In genomic region chr22:20125201-20126174, GRCh38 we compare ENCODE assay signal across 27 cellular contexts. TPM values are rescaled to one million over a fixed set of nuclear protein-coding genes. Genes with fewer than 3 reads are reported as not detected.
DNase-seq lines count a peak whose midpoint lies in the region; ATAC-seq and TF ChIP-seq lines count a peak whose summit lies in the region.
"Had no signal": no experiment of that assay in that cellular context is flagged by ENCODE, and none has a peak within 500 bp of the region (broad histone marks: within the 10 kb centered on the region; RNA-seq: fewer than 3 reads in every experiment).

No MANE protein-coding gene starts in this region.

- H3K4me3 ChIP-seq in HEK293 (ENCODE audit: low read depth, low read length), result no peak overlapping the region
- H3K4me3 ChIP-seq in liver (ENCODE audit: low read depth in 1 of 3, low read length in 3 of 3), result peak overlapping the region in 1 of 3 donors; percentile 10
- no peak overlapping the region for H3K4me3 ChIP-seq in brain microvascular endothelial cell (ENCODE audit: low read depth, low read length)
- H3K4me3 ChIP-seq in Karpas-422 (ENCODE audit: low read length), result no peak overlapping the region
- H3K4me3 ChIP-seq: heart left ventricle, thyroid gland had no signal

- WGBS in liver, result 70% methylated on average over 32 of the region's 32 CpGs

- TF ChIP-seq CTCF in HEK293 (tag by site-specific recombination; IDR thresholded peaks at IDR 0.05) (no peak), WTC11 (IDR thresholded peaks at IDR 0.05) (no peak), liver (IDR thresholded peaks at IDR 0.05; ENCODE audit: low read depth, low read length, missing input control) (peak; percentile 32), brain microvascular endothelial cell (IDR thresholded peaks at IDR 0.05; ENCODE audit: low read depth, low read length, missing control alignments) (no peak)

- no peak overlapping the region for H3K27ac ChIP-seq in HEK293 (ENCODE audit: extremely low read depth, low read depth, low read length)
- H3K27ac ChIP-seq in liver (ENCODE audit: low read depth in 1 of 2, low read length in 2 of 2), result peak overlapping the region; percentile 5 to 59
- no peak overlapping the region for H3K27ac ChIP-seq in brain microvascular endothelial cell
- H3K27ac ChIP-seq in Karpas-422 (ENCODE audit: low read length), result no peak overlapping the region
- H3K27ac ChIP-seq: heart left ventricle, thyroid gland had no signal

- CTCF ChIA-PET in HEK293 (lab: Yijun Ruan, JAX), result interaction anchor here (1.3 kb wide), 1 partner anchor 8 kb away, joined by 3 read pairs; no protein-coding TSS in a partner anchor
- CTCF ChIA-PET in WTC11 (lab: Charles Lee), result interaction anchor here (0.7 kb wide), 1 partner anchor 32 kb away, joined by 3 read pairs; no protein-coding TSS in a partner anchor

- no peak for ATAC-seq in WTC11
- no peak for ATAC-seq in stimulated activated naive B cell treated with anti-CD40 and anti-IgM and Interleukin-4, amounts not matched to agents 10 μg/mL and 1 μg/mL and 100 μg/mL, for 72 hours (replicated peaks)
- no peak for ATAC-seq in natural killer cell treated with Interleukin-12 subunit alpha and Interleukin-12 subunit beta and Interleukin-15 and Interleukin-18, amount 100 ng/mL, for 72 hours
- ATAC-seq: activated T-cell treated with anti-CD3 and anti-CD28 coated beads, Interleukin-2, amount 50 U/mL, for 4 hours; esophagus mucosa; heart left ventricle; stimulated activated naive CD8-positive, alpha-beta T cell treated with anti-CD3 and anti-CD28 coated beads, Interleukin-15, Interleukin-2, amounts not matched to agents 100 U/mL and 50 U/mL, for 24 hours had no signal

- no peaks in the 10 kb centered on the region for H3K9me2 ChIP-seq in Karpas-422 (replicated peaks; ENCODE audit: insufficient read depth, low read length)

- H3K27me3 ChIP-seq in liver (ENCODE audit: control insufficient read depth in 4 of 4, insufficient read depth in 4 of 4, low read length in 3 of 4), result no peaks in the 10 kb centered on the region
- H3K27me3 ChIP-seq in brain microvascular endothelial cell (replicated peaks), result no peaks in the 10 kb centered on the region
- H3K27me3 ChIP-seq in Karpas-422 (ENCODE audit: low read length), result no peaks in the 10 kb centered on the region
- H3K27me3 ChIP-seq: heart left ventricle, thyroid gland had no signal

- peaks cover 21% of the 10 kb centered on the region for H3K79me2 ChIP-seq in Karpas-422 (ENCODE audit: low read length)

- peaks cover 54% of the 10 kb centered on the region for H3K36me3 Mint-ChIP-seq in WTC11
- peaks cover 40 to 45% of the 10 kb centered on the region in 2 donors for H3K36me3 Mint-ChIP-seq in stimulated activated naive B cell treated with anti-CD40 and anti-IgM and Interleukin-4, amounts not matched to agents 10 μg/mL and 1 μg/mL and 100 μg/mL, for 72 hours
- no peaks in the 10 kb centered on the region for H3K36me3 Mint-ChIP-seq in natural killer cell treated with Interleukin-12 subunit alpha and Interleukin-12 subunit beta and Interleukin-15 and Interleukin-18, amount 100 ng/mL, for 72 hours

- no peaks in the 10 kb centered on the region for H3K9me3 Mint-ChIP-seq in WTC11
- no peaks in the 10 kb centered on the region for H3K9me3 Mint-ChIP-seq in stimulated activated naive B cell treated with anti-CD40 and anti-IgM and Interleukin-4, amounts not matched to agents 10 μg/mL and 1 μg/mL and 100 μg/mL, for 72 hours
- no peaks in the 10 kb centered on the region for H3K9me3 Mint-ChIP-seq in natural killer cell treated with Interleukin-12 subunit alpha and Interleukin-12 subunit beta and Interleukin-15 and Interleukin-18, amount 100 ng/mL, for 72 hours
- H3K9me3 Mint-ChIP-seq: activated CD4-positive, alpha-beta T cell treated with anti-CD3 and anti-CD28 coated beads, Interleukin-2, amount 10 ng/mL, durations not matched to agents 24 days and 14 days; activated naive CD8-positive, alpha-beta T cell treated with anti-CD3 and anti-CD28 coated beads, Interleukin-2, amount 10 ng/mL, durations not matched to agents 7 days and 5 days; activated T-cell treated with anti-CD3 and anti-CD28 coated beads, Interleukin-2, amount 50 U/mL, for 4 hours; mesothelial cell of epicardium had no signal

- no peaks in the 10 kb centered on the region for H3K4me1 Mint-ChIP-seq in WTC11
- H3K4me1 Mint-ChIP-seq in stimulated activated naive B cell treated with anti-CD40 and anti-IgM and Interleukin-4, amounts not matched to agents 10 μg/mL and 1 μg/mL and 100 μg/mL, for 72 hours, result peaks cover 21 to 33% of the 10 kb centered on the region in 2 donors
- H3K4me1 Mint-ChIP-seq in natural killer cell treated with Interleukin-12 subunit alpha and Interleukin-12 subunit beta and Interleukin-15 and Interleukin-18, amount 100 ng/mL, for 72 hours (ENCODE audit: low read depth in 2 of 2), result peaks cover 17 to 25% of the 10 kb centered on the region in 2 donors
- H3K4me1 Mint-ChIP-seq: mesothelial cell of epicardium had no signal

- in situ Hi-C loops in brain microvascular endothelial cell (cut with HindIII; ENCODE audit: low pct_ligation_motif_present, low sequenced_read_pairs), result no loop called here

- H3K4me2 ChIP-seq in Karpas-422 (ENCODE audit: low read depth, low read length, poor library complexity, severe bottlenecking), result no peak overlapping the region

- H3K9me3 ChIP-seq in HEK293 (ENCODE audit: control insufficient read depth, insufficient read depth, low read depth, low read length) (no peaks in the 10 kb centered on the region), liver (ENCODE audit: control insufficient read depth in 4 of 4, low read length in 3 of 4) (no peaks in the 10 kb centered on the region), Karpas-422 (ENCODE audit: low read length) (no peaks in the 10 kb centered on the region)
- H3K9me3 ChIP-seq: heart left ventricle, thyroid gland had no signal

- H3K9ac ChIP-seq in liver (ENCODE audit: low read depth in 1 of 2, low read length in 2 of 2) (no peak overlapping the region), Karpas-422 (ENCODE audit: low read length) (no peak overlapping the region)

- no peak overlapping the region for H3K4me3 Mint-ChIP-seq in WTC11
- no peak overlapping the region for H3K4me3 Mint-ChIP-seq in stimulated activated naive B cell treated with anti-CD40 and anti-IgM and Interleukin-4, amounts not matched to agents 10 μg/mL and 1 μg/mL and 100 μg/mL, for 72 hours
- no peak overlapping the region for H3K4me3 Mint-ChIP-seq in natural killer cell treated with Interleukin-12 subunit alpha and Interleukin-12 subunit beta and Interleukin-15 and Interleukin-18, amount 100 ng/mL, for 72 hours
- H3K4me3 Mint-ChIP-seq: activated CD4-positive, alpha-beta T cell treated with anti-CD3 and anti-CD28 coated beads, Interleukin-2, amount 10 ng/mL, durations not matched to agents 24 days and 14 days; activated naive CD8-positive, alpha-beta T cell treated with anti-CD3 and anti-CD28 coated beads, Interleukin-2, amount 10 ng/mL, durations not matched to agents 7 days and 5 days; activated T-cell treated with anti-CD3 and anti-CD28 coated beads, Interleukin-2, amount 50 U/mL, for 4 hours; mesothelial cell of epicardium had no signal

- H4K20me1 ChIP-seq in Karpas-422 (ENCODE audit: insufficient read depth, low read depth, low read length), result peaks cover 32% of the 10 kb centered on the region

- POLR2A ChIA-PET in HEK293 (lab: Yijun Ruan, JAX), result interaction anchor here (1.0 to 1.2 kb wide), 2 partner anchors 8 to 9 kb away, joined by 3 read pairs; partner anchors contain the start of gene TRMT2A
- POLR2A ChIA-PET in WTC11 (lab: Charles Lee), result interaction anchor here (1.4 kb wide), 1 partner anchor 9 kb away, joined by 5 read pairs; the partner anchor contains the start of gene TRMT2A

- H3K36me3 ChIP-seq in HEK293 (ENCODE audit: control insufficient read depth in 2 of 2, insufficient read depth in 1 of 2, low read length in 2 of 2), result peaks cover 26 to 78% of the 10 kb centered on the region in 2 experiments; a peak in 2 of 3 replicates
- peaks cover 6 to 31% (median 8%) of the 10 kb centered on the region in 4 donors for H3K36me3 ChIP-seq in liver (ENCODE audit: control insufficient read depth in 4 of 4, insufficient read depth in 3 of 4, low read depth in 1 of 4, low read length in 3 of 4)
- peaks cover 57% of the 10 kb centered on the region for H3K36me3 ChIP-seq in brain microvascular endothelial cell (replicated peaks)
- H3K36me3 ChIP-seq in Karpas-422 (ENCODE audit: insufficient read depth, low read length), result peaks cover 20% of the 10 kb centered on the region

- DNase-seq in WTC11 (ENCODE audit: low spot score), result no peak
- no peak for DNase-seq in stimulated activated naive B cell treated with anti-CD40 and anti-IgM and Interleukin-4, amounts not matched to agents 10 μg/mL and 1 μg/mL and 100 μg/mL, for 72 hours
- no peak for DNase-seq in brain microvascular endothelial cell
- DNase-seq in Karpas-422, result no peak
- no peak for DNase-seq in natural killer cell treated with Interleukin-12 subunit alpha and Interleukin-12 subunit beta and Interleukin-15 and Interleukin-18, amount 100 ng/mL, for 72 hours (ENCODE audit: low spot score)
- DNase-seq: activated CD4-positive, alpha-beta T cell treated with anti-CD3 and anti-CD28 coated beads, Interleukin-2, amount 10 ng/mL, durations not matched to agents 24 days and 14 days; activated gamma-delta T cell; activated naive CD8-positive, alpha-beta T cell treated with anti-CD3 and anti-CD28 coated beads, Interleukin-2, amount 10 ng/mL, durations not matched to agents 7 days and 5 days; activated T-cell treated with anti-CD3 and anti-CD28 coated beads, Interleukin-2, amount 50 U/mL, for 4 hours; C1 segment of cervical spinal cord; cortex of kidney; heart left ventricle; NCI-H1092; NCI-H1694 treated with DMSO at 0.1 percent for 48 hours; NCI-H446 treated with DMSO at 0.1 percent for 48 hours; NCI-H82; occipital lobe; stimulated activated naive CD8-positive, alpha-beta T cell treated with anti-CD3 and anti-CD28 coated beads, Interleukin-15, Interleukin-2, amounts not matched to agents 100 U/mL and 50 U/mL, for 24 hours; SW 1271; T1000; thyroid gland had no signal

- peak; percentile 36 to 55 for TF ChIP-seq RAD21 in liver (IDR thresholded peaks at IDR 0.05)

- no peaks in the 10 kb centered on the region for H3K4me1 ChIP-seq in HEK293 (ENCODE audit: control insufficient read depth, insufficient read depth, low read length)
- H3K4me1 ChIP-seq in liver (ENCODE audit: control insufficient read depth in 4 of 4, insufficient read depth in 4 of 4, low read length in 3 of 4), result peaks cover 5 to 73% (median 60%) of the 10 kb centered on the region in 4 donors
- peaks cover 10% of the 10 kb centered on the region for H3K4me1 ChIP-seq in Karpas-422 (ENCODE audit: low read length)

- no peak overlapping the region for H2AFZ ChIP-seq in Karpas-422 (ENCODE audit: low read length)

- H3K27me3 Mint-ChIP-seq in WTC11 (ENCODE audit: low read depth), result no peaks in the 10 kb centered on the region
- no peaks in the 10 kb centered on the region for H3K27me3 Mint-ChIP-seq in stimulated activated naive B cell treated with anti-CD40 and anti-IgM and Interleukin-4, amounts not matched to agents 10 μg/mL and 1 μg/mL and 100 μg/mL, for 72 hours
- H3K27me3 Mint-ChIP-seq in natural killer cell treated with Interleukin-12 subunit alpha and Interleukin-12 subunit beta and Interleukin-15 and Interleukin-18, amount 100 ng/mL, for 72 hours, result no peaks in the 10 kb centered on the region
- H3K27me3 Mint-ChIP-seq: activated CD4-positive, alpha-beta T cell treated with anti-CD3 and anti-CD28 coated beads, Interleukin-2, amount 10 ng/mL, durations not matched to agents 24 days and 14 days; activated naive CD8-positive, alpha-beta T cell treated with anti-CD3 and anti-CD28 coated beads, Interleukin-2, amount 10 ng/mL, durations not matched to agents 7 days and 5 days had no signal

- peak overlapping the region; percentile 49 for H3K27ac Mint-ChIP-seq in WTC11
- H3K27ac Mint-ChIP-seq in stimulated activated naive B cell treated with anti-CD40 and anti-IgM and Interleukin-4, amounts not matched to agents 10 μg/mL and 1 μg/mL and 100 μg/mL, for 72 hours, result peak overlapping the region; percentile 9
- no peak overlapping the region for H3K27ac Mint-ChIP-seq in natural killer cell treated with Interleukin-12 subunit alpha and Interleukin-12 subunit beta and Interleukin-15 and Interleukin-18, amount 100 ng/mL, for 72 hours
- H3K27ac Mint-ChIP-seq: activated CD4-positive, alpha-beta T cell treated with anti-CD3 and anti-CD28 coated beads, Interleukin-2, amount 10 ng/mL, durations not matched to agents 24 days and 14 days; activated naive CD8-positive, alpha-beta T cell treated with anti-CD3 and anti-CD28 coated beads, Interleukin-2, amount 10 ng/mL, durations not matched to agents 7 days and 5 days; mesothelial cell of epicardium had no signal

RNA-seq across cellular contexts. Expression of gene ZDHHC8, which starts 6.1 kb away (rescaled TPM):
- 72.3 to 79.7 TPM (median 77.6 TPM) in 3 replicates for total RNA-seq in WTC11 (2021)
- total RNA-seq in liver, result 1 to 10 TPM; 2.9 to 7.7 TPM
- polyA plus RNA-seq in liver, result 10 to 100 TPM in 1 of 2 donors, 1 to 10 TPM in 1; 5.8 to 11.8 TPM
- 8.9 and 11.5 TPM in 2 replicates for total RNA-seq in Karpas-422 (2014; rRNA removed; shearing (Covaris generic); ENCODE audit: low replicate concordance)
- 100 to 1,000 TPM in 1 of 2 donors, 10 to 100 TPM in 1; 53.9 to 124 TPM for total RNA-seq in natural killer cell treated with Interleukin-12 subunit alpha and Interleukin-12 subunit beta and Interleukin-15 and Interleukin-18, amount 100 ng/mL, for 72 hours

RNA-seq across cellular contexts. Expression of gene TRMT2A, which starts 8.5 kb away (rescaled TPM):
- total RNA-seq in WTC11 (2021) (52.0 to 68.6 TPM (median 53.7 TPM) in 3 replicates), liver (10 to 100 TPM; 26.2 to 32.9 TPM)
- 10 to 100 TPM; 19.9 to 24.1 TPM for polyA plus RNA-seq in liver
- total RNA-seq in Karpas-422 (2014; rRNA removed; shearing (Covaris generic); ENCODE audit: low replicate concordance), result 54.8 and 130 TPM in 2 replicates
- 100 to 1,000 TPM; 107 to 166 TPM for total RNA-seq in natural killer cell treated with Interleukin-12 subunit alpha and Interleukin-12 subunit beta and Interleukin-15 and Interleukin-18, amount 100 ng/mL, for 72 hours

RNA-seq across cellular contexts. Expression of gene RANBP1, which starts 9.6 kb away (rescaled TPM):
- total RNA-seq in WTC11 (2021) (379 to 443 TPM (median 400 TPM) in 3 replicates), liver (100 to 1,000 TPM in 1 of 2 donors, 10 to 100 TPM in 1; 77.4 to 102 TPM)
- polyA plus RNA-seq in liver, result 10 to 100 TPM; 62.3 to 98.1 TPM
- 133 and 205 TPM in 2 replicates for total RNA-seq in Karpas-422 (2014; rRNA removed; shearing (Covaris generic); ENCODE audit: low replicate concordance)
- 100 to 1,000 TPM; 236 to 499 TPM for total RNA-seq in natural killer cell treated with Interleukin-12 subunit alpha and Interleukin-12 subunit beta and Interleukin-15 and Interleukin-18, amount 100 ng/mL, for 72 hours

RNA-seq across cellular contexts. Expression of gene CCDC188, which starts 25.4 kb away (rescaled TPM):
- total RNA-seq in WTC11 (2021) (not detected in 3 replicates), liver (not detected)
- not detected for polyA plus RNA-seq in liver
- not detected in 2 replicates for total RNA-seq in Karpas-422 (2014; rRNA removed; shearing (Covaris generic); ENCODE audit: low replicate concordance)
- total RNA-seq in natural killer cell treated with Interleukin-12 subunit alpha and Interleukin-12 subunit beta and Interleukin-15 and Interleukin-18, amount 100 ng/mL, for 72 hours, result under 1 TPM in 1 of 2 donors, not detected in 1; 0.36 TPM
- total RNA-seq: activated CD4-positive, alpha-beta T cell treated with anti-CD3 and anti-CD28 coated beads, Interleukin-2, amount 10 ng/mL, durations not matched to agents 24 days and 14 days; activated T-cell treated with anti-CD3 and anti-CD28 coated beads, Interleukin-2, amount 50 U/mL, for 4 hours; astrocyte; mesothelial cell of epicardium; occipital lobe had no signal
- polyA plus RNA-seq: keratinocyte had no signal

RNA-seq across cellular contexts. Expression of gene DGCR8, which starts 45.4 kb away (rescaled TPM):
- total RNA-seq in WTC11 (2021) (39.5 to 55.0 TPM (median 41.2 TPM) in 3 replicates), liver (10 to 100 TPM; 22.6 to 27.1 TPM)
- 1 to 10 TPM; 7.9 to 9.0 TPM for polyA plus RNA-seq in liver
- total RNA-seq in Karpas-422 (2014; rRNA removed; shearing (Covaris generic); ENCODE audit: low replicate concordance), result 16.4 and 26.6 TPM in 2 replicates
- 10 to 100 TPM; 60.1 to 89.5 TPM for total RNA-seq in natural killer cell treated with Interleukin-12 subunit alpha and Interleukin-12 subunit beta and Interleukin-15 and Interleukin-18, amount 100 ng/mL, for 72 hours

Comparison
In these comparisons a context has a peak if more than half of its experiments do, and no peak if none do; other contexts are left out.
1. H3K27ac ChIP-seq: peak in liver (2 of 2); none in HEK293 (single experiment), brain microvascular endothelial cell (single experiment) and Karpas-422 (single experiment).
2. H3K27ac Mint-ChIP-seq: peak in WTC11 (single experiment) and stimulated activated naive B cell treated with anti-CD40 and anti-IgM and Interleukin-4, amounts not matched to agents 10 μg/mL and 1 μg/mL and 100 μg/mL, for 72 hours (single experiment); none in natural killer cell treated with Interleukin-12 subunit alpha and Interleukin-12 subunit beta and Interleukin-15 and Interleukin-18, amount 100 ng/mL, for 72 hours (0 of 2).